In genomic region chr2:42049411-42050349, GRCh38 we compare ENCODE assay signal across 8 cellular contexts. TPM values are rescaled to one million over a fixed set of nuclear protein-coding genes. Genes with fewer than 3 reads are reported as not detected.
A peak's percentile ranks its signal among the peaks of the same experiment; 100 is the strongest.
DNase-seq lines count a peak whose midpoint lies in the region; TF ChIP-seq lines count a peak whose summit lies in the region.

No MANE protein-coding gene starts in this region.

- 26% methylated on average over 17 of the region's 17 CpGs for WGBS in hepatocyte (ENCODE audit: low lambda C conversion rate, missing lambda C conversion rate)

- intact Hi-C loops in activated T-helper 1 cell treated with anti-CD3 and anti-CD28 coated beads, Interleukin-12 subunit alpha, Interleukin-12 subunit beta, Interleukin-2, Interleukin-4 antibody, amounts not matched to agents 30 ng/mL and 10 ng/mL and 1 ng/mL, durations not matched to agents 14 hours and 24 hours and 36 hours (cut with micrococcal nuclease): no loop called here

- no peaks in the 10 kb centered on the region for H3K27me3 ChIP-seq in BLaER1
- no peaks in the 10 kb centered on the region for H3K27me3 ChIP-seq in hepatocyte

- peaks cover 52% of the 10 kb centered on the region for H3K27me3 Mint-ChIP-seq in activated T-helper 1 cell treated with anti-CD3 and anti-CD28 coated beads, Interleukin-12 subunit alpha, Interleukin-12 subunit beta, Interleukin-2, Interleukin-4 antibody, amounts not matched to agents 30 ng/mL and 10 ng/mL and 1 ng/mL, durations not matched to agents 14 hours and 24 hours and 36 hours (ENCODE audit: insufficient read depth)
- H3K27me3 Mint-ChIP-seq in progenitor cell of endocrine pancreas: no peaks in the 10 kb centered on the region

- DNase-seq in activated T-helper 1 cell treated with anti-CD3 and anti-CD28 coated beads, Interleukin-12 subunit alpha, Interleukin-12 subunit beta, Interleukin-2, Interleukin-4 antibody, amounts not matched to agents 30 ng/mL and 10 ng/mL and 1 ng/mL, durations not matched to agents 14 hours and 24 hours and 36 hours (ENCODE audit: low spot score): no peak
- DNase-seq in hepatocyte (ENCODE audit: low spot score) (no peak), progenitor cell of endocrine pancreas (ENCODE audit: low spot score, unreplicated experiment) (no peak), cerebellar nuclear complex (lab: John Stamatoyannopoulos, UW) (no peak), ureter (ENCODE audit: low spot score) (no peak), G401 (ENCODE audit: low spot score) (no peak)
- DNase-seq in activated effector memory CD4-positive, alpha-beta T cell treated with Interleukin-2 at 50 U/mL for 16 hours: no peak

- peak overlapping the region; percentile 88 for H3K4me2 ChIP-seq in BLaER1
- peak overlapping the region; percentile 89 for H3K4me2 ChIP-seq in hepatocyte

- in situ Hi-C loops in G401 (cut with HindIII; ENCODE audit: low sequenced_read_pairs): no loop called here

- H3K9me3 Mint-ChIP-seq in activated T-helper 1 cell treated with anti-CD3 and anti-CD28 coated beads, Interleukin-12 subunit alpha, Interleukin-12 subunit beta, Interleukin-2, Interleukin-4 antibody, amounts not matched to agents 30 ng/mL and 10 ng/mL and 1 ng/mL, durations not matched to agents 14 hours and 24 hours and 36 hours: no peaks in the 10 kb centered on the region
- H3K9me3 Mint-ChIP-seq in progenitor cell of endocrine pancreas (ENCODE audit: low read depth): no peaks in the 10 kb centered on the region

- H3K4me1 ChIP-seq in BLaER1: peaks cover 78% of the 10 kb centered on the region
- H3K4me1 ChIP-seq in hepatocyte (ENCODE audit: insufficient read depth): peaks cover 50% of the 10 kb centered on the region

- TF ChIP-seq CTCF in hepatocyte (IDR thresholded peaks at IDR 0.05; ENCODE audit: poor library complexity) (no peak), progenitor cell of endocrine pancreas (IDR thresholded peaks at IDR 0.05; ENCODE audit: unreplicated experiment) (no peak)

- peaks cover 54% of the 10 kb centered on the region for H3K79me2 ChIP-seq in hepatocyte

- peaks cover 60% of the 10 kb centered on the region for H4K20me1 ChIP-seq in BLaER1
- H4K20me1 ChIP-seq in hepatocyte (ENCODE audit: insufficient read depth, poor library complexity, severe bottlenecking): no peaks in the 10 kb centered on the region

- no peaks in the 10 kb centered on the region for H3K9me2 ChIP-seq in hepatocyte (replicated peaks; ENCODE audit: insufficient read depth)

- H3K36me3 Mint-ChIP-seq in activated T-helper 1 cell treated with anti-CD3 and anti-CD28 coated beads, Interleukin-12 subunit alpha, Interleukin-12 subunit beta, Interleukin-2, Interleukin-4 antibody, amounts not matched to agents 30 ng/mL and 10 ng/mL and 1 ng/mL, durations not matched to agents 14 hours and 24 hours and 36 hours (ENCODE audit: low read depth): no peaks in the 10 kb centered on the region
- H3K36me3 Mint-ChIP-seq in progenitor cell of endocrine pancreas (ENCODE audit: insufficient read depth): peaks cover 19% of the 10 kb centered on the region

- H3K9ac ChIP-seq in BLaER1: peak overlapping the region; percentile 93

- no peak overlapping the region for H2AFZ ChIP-seq in hepatocyte

- H3K36me3 ChIP-seq in BLaER1: peaks cover 32% of the 10 kb centered on the region
- H3K36me3 ChIP-seq in hepatocyte (replicated peaks; ENCODE audit: insufficient read depth, low read depth): no peaks in the 10 kb centered on the region

- H3K4me3 ChIP-seq in BLaER1 (peak overlapping the region; percentile 88), hepatocyte (peak overlapping the region; percentile 51)

- H3K4me1 Mint-ChIP-seq in activated T-helper 1 cell treated with anti-CD3 and anti-CD28 coated beads, Interleukin-12 subunit alpha, Interleukin-12 subunit beta, Interleukin-2, Interleukin-4 antibody, amounts not matched to agents 30 ng/mL and 10 ng/mL and 1 ng/mL, durations not matched to agents 14 hours and 24 hours and 36 hours (ENCODE audit: low read depth): no peaks in the 10 kb centered on the region
- peaks cover 68% of the 10 kb centered on the region for H3K4me1 Mint-ChIP-seq in progenitor cell of endocrine pancreas (ENCODE audit: low read depth)

- H3K9me3 ChIP-seq in BLaER1 (no peaks in the 10 kb centered on the region), hepatocyte (ENCODE audit: low read depth) (no peaks in the 10 kb centered on the region)

- peak overlapping the region; percentile 95 for H3K27ac ChIP-seq in BLaER1
- H3K27ac ChIP-seq in hepatocyte: peak overlapping the region; percentile 95

- no peak overlapping the region for H3K27ac Mint-ChIP-seq in activated T-helper 1 cell treated with anti-CD3 and anti-CD28 coated beads, Interleukin-12 subunit alpha, Interleukin-12 subunit beta, Interleukin-2, Interleukin-4 antibody, amounts not matched to agents 30 ng/mL and 10 ng/mL and 1 ng/mL, durations not matched to agents 14 hours and 24 hours and 36 hours
- H3K27ac Mint-ChIP-seq in progenitor cell of endocrine pancreas: peak overlapping the region; percentile 96

- peak overlapping the region; percentile 19 for H3K4me3 Mint-ChIP-seq in activated T-helper 1 cell treated with anti-CD3 and anti-CD28 coated beads, Interleukin-12 subunit alpha, Interleukin-12 subunit beta, Interleukin-2, Interleukin-4 antibody, amounts not matched to agents 30 ng/mL and 10 ng/mL and 1 ng/mL, durations not matched to agents 14 hours and 24 hours and 36 hours
- H3K4me3 Mint-ChIP-seq in progenitor cell of endocrine pancreas (ENCODE audit: low read depth): peak overlapping the region; percentile 93

RNA-seq across cellular contexts. Expression of gene PKDCC, which starts 1.9 kb away (rescaled TPM):
- not detected in 2 replicates for total RNA-seq in activated T-helper 1 cell treated with anti-CD3 and anti-CD28 coated beads, Interleukin-12 subunit alpha, Interleukin-12 subunit beta, Interleukin-2, Interleukin-4 antibody, amounts not matched to agents 30 ng/mL and 10 ng/mL and 1 ng/mL, durations not matched to agents 14 hours and 24 hours and 36 hours
- 278 and 339 TPM in 2 replicates for total RNA-seq in hepatocyte
- polyA plus RNA-seq in hepatocyte: 270 and 281 TPM in 2 replicates
- total RNA-seq in progenitor cell of endocrine pancreas: 334 and 335 TPM in 2 replicates
- 60.4 TPM for total RNA-seq in ureter
- total RNA-seq in G401 (2014; rRNA removed; shearing (Covaris generic)): 36.9 and 37.4 TPM in 2 replicates

Comparison
In these comparisons a context has a peak if more than half of its experiments do, and no peak if none do; other contexts are left out.
1. RNA of gene PKDCC, which starts 1.9 kb away (total RNA-seq): 334 to 335 TPM in progenitor cell of endocrine pancreas, 278 to 339 TPM in hepatocyte, 60.4 TPM in ureter (single experiment) and 36.9 to 37.4 TPM in G401; not detected in activated T-helper 1 cell treated with anti-CD3 and anti-CD28 coated beads, Interleukin-12 subunit alpha, Interleukin-12 subunit beta, Interleukin-2, Interleukin-4 antibody, amounts not matched to agents 30 ng/mL and 10 ng/mL and 1 ng/mL, durations not matched to agents 14 hours and 24 hours and 36 hours; every median in the first group is over 10 times any median in the second.